In genomic region chr1:15094719-15095491, GRCh38 we compare ENCODE assay signal across 24 cellular contexts. TPM values are rescaled to one million over a fixed set of nuclear protein-coding genes. Genes with fewer than 3 reads are reported as not detected.
"Had no signal": no experiment of that assay in that cellular context is flagged by ENCODE, and none has a peak within 500 bp of the region (broad histone marks: within the 10 kb centered on the region; RNA-seq: fewer than 3 reads in every experiment).

No MANE protein-coding gene starts in this region.

- H2AFZ ChIP-seq: parathyroid adenoma had no signal

- H3K9ac ChIP-seq: parathyroid adenoma had no signal

- H3K79me2 ChIP-seq: parathyroid adenoma had no signal

- H3K27ac ChIP-seq: coronary artery, dorsolateral prefrontal cortex, heart right ventricle, left lung, lower lobe of right lung, parathyroid adenoma, psoas muscle, right lobe of liver, thyroid gland, vagina had no signal

- H3K4me1 ChIP-seq: psoas muscle, right lobe of liver had no signal

- DNase-seq: dorsolateral prefrontal cortex; effector CD8-positive, alpha-beta T cell; heart right ventricle; hypothalamus; left lung; lower lobe of right lung; mesendoderm; naive thymus-derived CD8-positive, alpha-beta T cell; psoas muscle; retina; right lobe of liver; stimulated activated CD4-positive, alpha-beta T cell treated with anti-CD3 and anti-CD28 coated beads, Interleukin-15, amount 100 ng/mL, for 24 hours; stimulated activated CD4-positive, alpha-beta T cell treated with anti-CD3 and anti-CD28 coated beads, Interleukin-1b, Interleukin-23, amount 100 ng/mL, for 48 hours; stimulated activated CD4-positive, alpha-beta T cell treated with anti-CD3 and anti-CD28 coated beads, Interleukin-4, amount 100 ng/mL, for 24 hours; stimulated activated naive CD4-positive, alpha-beta T cell; thyroid gland had no signal

- H3K27me3 ChIP-seq: dorsolateral prefrontal cortex, right lobe of liver, thyroid gland, vagina had no signal

- H3K4me3 Mint-ChIP-seq: naive thymus-derived CD8-positive, alpha-beta T cell; type B pancreatic cell had no signal

- H3K9me3 Mint-ChIP-seq: naive thymus-derived CD8-positive, alpha-beta T cell; type B pancreatic cell had no signal

- H3K36me3 ChIP-seq: heart right ventricle, left lung, lower lobe of right lung, right lobe of liver, thyroid gland, vagina had no signal

- ATAC-seq: esophagus mucosa; left lung; lower lobe of right lung; naive thymus-derived CD8-positive, alpha-beta T cell; psoas muscle had no signal

- FAIRE-seq: endometrium, frontal cortex, islet of Langerhans had no signal

- H3K4me3 ChIP-seq: coronary artery, dorsolateral prefrontal cortex, heart right ventricle, left lung, lower lobe of right lung, psoas muscle, right lobe of liver, thyroid gland, vagina had no signal

- H3K9me3 ChIP-seq: heart right ventricle, left lung, lower lobe of right lung, psoas muscle, right lobe of liver, thyroid gland, vagina had no signal

- H3K27ac Mint-ChIP-seq: naive thymus-derived CD8-positive, alpha-beta T cell; type B pancreatic cell had no signal

- H3K36me3 Mint-ChIP-seq: naive thymus-derived CD8-positive, alpha-beta T cell; type B pancreatic cell had no signal

RNA-seq across cellular contexts. Expression of gene TMEM51, which starts 58.6 kb away (rescaled TPM):
- total RNA-seq: naive thymus-derived CD8-positive, alpha-beta T cell had no signal
- polyA plus RNA-seq: naive thymus-derived CD8-positive, alpha-beta T cell had no signal
